In genomic region chr15:60633426-60633968, GRCh38 we compare ENCODE assay signal across 15 cellular contexts.
"Had no signal": no experiment of that assay in that cellular context is flagged by ENCODE, and none has a peak within 500 bp of the region (broad histone marks: within the 10 kb centered on the region; RNA-seq: fewer than 3 reads in every experiment).

No MANE protein-coding gene starts in this region.

- H3K4me3 Mint-ChIP-seq: activated CD8-positive, alpha-beta T cell treated with anti-CD3 and anti-CD28 coated beads, Interleukin-2, amount 10 ng/mL, durations not matched to agents 7 days and 5 days; immature natural killer cell; natural killer cell had no signal

- H3K36me3 Mint-ChIP-seq: immature natural killer cell, natural killer cell had no signal

- H3K4me1 ChIP-seq: foreskin keratinocyte, right atrium auricular region, tibial nerve, vagina had no signal

- H3K36me3 ChIP-seq: right atrium auricular region, tibial nerve, vagina, WERI-Rb-1 had no signal

- H3K9me3 ChIP-seq: right atrium auricular region, tibial nerve, vagina had no signal

- H3K27ac ChIP-seq: foreskin keratinocyte, right atrium auricular region, tibial nerve, vagina, WERI-Rb-1 had no signal

- FAIRE-seq: bronchial epithelial cell, small intestine had no signal

- DNase-seq: activated CD4-positive, alpha-beta T cell treated with anti-CD3 and anti-CD28 coated beads for 48 hours; activated CD8-positive, alpha-beta memory T cell treated with anti-CD3 and anti-CD28 coated beads, Interleukin-2, amount 50 U/mL, for 48 hours; activated CD8-positive, alpha-beta T cell treated with anti-CD3 and anti-CD28 coated beads, Interleukin-2, amount 10 ng/mL, durations not matched to agents 7 days and 5 days; activated naive CD4-positive, alpha-beta T cell; aorta; foreskin keratinocyte; immature natural killer cell; left cardiac atrium; natural killer cell; small intestine; WERI-Rb-1 had no signal

- H3K9me3 Mint-ChIP-seq: immature natural killer cell, natural killer cell had no signal

- H3K27me3 ChIP-seq: right atrium auricular region, tibial nerve, vagina had no signal

- ATAC-seq: activated CD8-positive, alpha-beta T cell treated with anti-CD3 and anti-CD28 coated beads, Interleukin-2, amount 10 ng/mL, durations not matched to agents 7 days and 5 days; foreskin keratinocyte; left cardiac atrium; natural killer cell had no signal

- H3K27ac Mint-ChIP-seq: activated CD8-positive, alpha-beta T cell treated with anti-CD3 and anti-CD28 coated beads, Interleukin-2, amount 10 ng/mL, durations not matched to agents 7 days and 5 days; immature natural killer cell; natural killer cell had no signal

- H3K4me3 ChIP-seq: right atrium auricular region, tibial nerve, vagina had no signal
